ENCODE assay signal across 9 cellular contexts in the genomic region with DNA sequence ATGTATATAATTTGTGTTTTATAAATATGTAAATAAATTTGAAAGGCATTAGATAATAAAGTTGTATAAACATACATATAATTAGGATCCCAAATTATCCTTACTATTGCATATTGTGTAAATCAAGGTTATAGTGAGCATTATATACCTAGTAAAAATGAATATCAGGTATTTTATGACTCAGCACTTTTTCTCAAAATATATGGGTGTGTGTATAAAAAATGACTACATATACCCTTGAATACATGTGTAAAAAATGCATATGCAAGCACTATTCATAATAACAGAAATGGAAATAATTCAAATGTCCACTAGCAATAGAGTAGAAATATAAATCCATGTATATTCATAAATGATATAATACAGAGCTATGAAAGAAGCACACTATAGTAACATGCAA.
"Had no signal": no experiment of that assay in that cellular context is flagged by ENCODE, and none has a peak within 500 bp of the region (broad histone marks: within the 10 kb centered on the region; RNA-seq: fewer than 3 reads in every experiment).

No MANE protein-coding gene starts in this region.

- H3K4me3 ChIP-seq: GM23248 had no signal

- H3K9ac ChIP-seq: GM23248, KMS-11 had no signal

- FAIRE-seq: H54, HTR-8/SVneo had no signal

- H3K27ac Mint-ChIP-seq: H9 had no signal

- H3K4me2 ChIP-seq: KMS-11 had no signal

- H3K9me3 Mint-ChIP-seq: H9 had no signal

- H3K27ac ChIP-seq: GM23248, KMS-11 had no signal

- H2AFZ ChIP-seq: GM23248 had no signal

- DNase-seq: GM23248, GOT3, H9, HCEC 1CT, Karpas-422, KBM-7 had no signal
